ENCODE assay signal across 1 cellular context in the genomic region with DNA sequence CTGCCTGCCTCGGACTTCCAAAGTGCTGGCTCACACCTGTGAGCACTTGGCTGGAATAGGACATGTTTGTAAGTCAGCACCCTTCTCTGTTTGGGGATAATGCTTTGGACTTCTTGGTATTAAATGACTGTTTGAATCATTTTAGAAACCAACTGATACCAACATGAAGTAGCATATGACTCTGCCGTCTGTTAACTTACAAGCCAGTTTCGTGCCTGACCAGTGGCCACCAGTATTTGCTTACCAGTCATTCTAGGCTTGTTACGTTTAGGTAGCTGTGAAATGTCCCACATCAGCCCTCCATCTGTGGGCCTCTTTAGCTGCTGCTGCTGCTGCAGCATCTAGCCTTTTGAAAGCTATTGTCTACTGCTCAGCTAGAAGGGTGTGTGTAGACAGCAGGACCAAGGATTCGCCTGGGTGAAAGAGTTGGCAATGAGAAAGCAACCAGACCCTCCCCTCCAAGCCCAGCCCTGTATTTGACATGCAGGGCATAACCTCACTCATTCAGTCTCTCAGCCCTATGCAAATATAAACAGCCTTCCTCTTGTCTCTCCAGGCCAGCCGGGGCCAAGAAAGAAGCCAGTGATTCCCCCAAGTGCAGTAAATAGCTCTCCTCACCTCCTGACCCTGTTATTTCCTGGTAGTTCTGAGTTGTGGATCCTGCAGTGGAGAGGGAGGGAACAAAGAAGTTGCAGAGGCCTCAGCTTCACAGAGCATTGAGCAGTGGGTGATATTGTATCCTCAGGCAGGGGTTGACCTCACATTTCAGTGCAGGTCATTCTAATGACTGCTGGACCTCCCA.
TF ChIP-seq lines count a peak whose summit lies in the region.

No MANE protein-coding gene starts in this region.

TF ChIP-seq in H1, 55 proteins besides CTCF, POLR2A, EP300 and RAD21:
- TF ChIP-seq SUZ12 (IDR thresholded peaks at IDR 0.05; ENCODE audit: low read length) (no peak), CEBPB (IDR thresholded peaks at IDR 0.05; ENCODE audit: low read depth, low read length) (no peak), NANOG (IDR thresholded peaks at IDR 0.05; ENCODE audit: insufficient read depth, low read depth, low read length, poor library complexity, severe bottlenecking) (no peak), CBX5 (IDR thresholded peaks at IDR 0.05; ENCODE audit: low read depth, low read length) (no peak), TCF12 (IDR thresholded peaks at IDR 0.05; ENCODE audit: low read depth, low read length) (no peak), CREB1 (IDR thresholded peaks at IDR 0.05) (no peak), RNF2 (IDR thresholded peaks at IDR 0.05; ENCODE audit: borderline replicate concordance, low read depth, low read length, missing control alignments, poor library complexity, severe bottlenecking) (no peak)
